Comparison of ENCODE assay signal across 12 cellular contexts in the genomic region with DNA sequence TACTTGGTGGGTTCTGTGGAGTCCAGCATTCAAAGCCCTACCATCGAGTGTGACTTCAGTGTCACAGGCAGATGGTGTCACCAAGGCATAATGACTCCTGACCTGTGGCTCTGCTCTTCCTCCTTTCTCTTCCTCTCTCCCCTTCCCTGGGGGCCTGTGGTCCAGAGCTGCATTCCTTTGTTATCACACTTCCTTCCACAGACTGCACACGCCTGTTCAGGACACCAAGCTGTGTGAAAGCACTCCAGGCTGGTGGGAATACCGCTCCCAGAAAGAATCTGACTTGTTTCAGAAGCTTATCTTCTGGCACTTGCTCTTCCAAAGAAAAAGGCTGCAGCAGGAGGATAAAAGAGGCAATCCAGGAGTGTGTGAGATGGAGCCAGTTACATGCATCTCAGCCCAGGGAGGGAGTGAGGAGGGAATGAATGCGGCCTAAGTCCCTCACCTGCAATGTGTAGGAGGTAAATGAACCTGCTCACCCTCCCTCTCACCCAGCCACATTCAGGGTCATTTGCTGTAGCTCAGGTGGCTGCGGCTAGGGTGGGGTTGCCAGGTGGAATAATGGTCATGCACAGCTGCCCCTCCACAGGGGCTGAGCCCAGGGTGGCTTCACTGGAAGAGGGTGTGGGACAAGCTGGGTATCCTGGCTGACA.
DNase-seq lines count a peak whose midpoint lies in the region; ATAC-seq, FAIRE-seq and TF ChIP-seq lines count a peak whose summit lies in the region.
"Had no signal": no experiment of that assay in that cellular context is flagged by ENCODE, and none has a peak within 500 bp of the region (broad histone marks: within the 10 kb centered on the region; RNA-seq: fewer than 3 reads in every experiment).

No MANE protein-coding gene starts in this region.

- no peak overlapping the region for H3K9ac ChIP-seq in keratinocyte (ENCODE audit: control insufficient read depth, extremely low read depth, insufficient read depth, low read length)
- H3K9ac ChIP-seq: parathyroid adenoma had no signal

- dilution Hi-C loops in keratinocyte (cut with MboI; ENCODE audit: extremely low pct_ligation_motif_present, low sequenced_read_pairs), result no loop called here

- DNase-seq in Right ventricle myocardium inferior (ENCODE audit: missing footprints), result no peak
- DNase-seq in cardiac septum (ENCODE audit: low spot score), result no peak
- no peak for DNase-seq in chondrocyte (ENCODE audit: low spot score)
- no peak for DNase-seq in keratinocyte (ENCODE audit: low read depth, low spot score)
- DNase-seq in urothelium cell line (ENCODE audit: low spot score), result peak; percentile 31
- no peak for DNase-seq in GM23338 (ENCODE audit: low spot score)
- DNase-seq in DMS79 (lab: John Stamatoyannopoulos, UW), result no peak
- no peak for DNase-seq in CD14-positive monocyte (ENCODE audit: low spot score)
- DNase-seq: NCI-H2029 had no signal

- peak; percentile 60 for ATAC-seq in Right ventricle myocardium inferior
- no peak for ATAC-seq in GM23338

- H3K4me2 ChIP-seq in keratinocyte (ENCODE audit: control insufficient read depth, extremely low read depth, insufficient read depth, low read depth, low read length) (peak overlapping the region; percentile 9), GM23338 (no peak overlapping the region)

- H3K27me3 Mint-ChIP-seq in chondrocyte (ENCODE audit: low read depth), result no peaks in the 10 kb centered on the region
- peaks cover 7% of the 10 kb centered on the region for H3K27me3 Mint-ChIP-seq in GM23338 (ENCODE audit: insufficient read depth, low read depth, poor library complexity)
- H3K27me3 Mint-ChIP-seq in CD14-positive monocyte (ENCODE audit: low read depth in 3 of 3), result peaks cover 0 to 2% (median 2%) of the 10 kb centered on the region in 3 donors

- no peaks in the 10 kb centered on the region for H3K9me1 ChIP-seq in keratinocyte (ENCODE audit: control insufficient read depth, extremely low read depth, insufficient read depth, low read length)

- H3F3A ChIP-seq in GM23338 (replicated peaks; ENCODE audit: low read depth), result no peaks in the 10 kb centered on the region

- H3K9me3 Mint-ChIP-seq in chondrocyte (ENCODE audit: low read depth), result no peaks in the 10 kb centered on the region
- H3K9me3 Mint-ChIP-seq in GM23338, result no peaks in the 10 kb centered on the region
- H3K9me3 Mint-ChIP-seq in CD14-positive monocyte, result no peaks in the 10 kb centered on the region

- no peak for TF ChIP-seq CTCF in chondrocyte (IDR thresholded peaks at IDR 0.05)
- TF ChIP-seq CTCF in keratinocyte (optimal IDR thresholded peaks at IDR 0.05 in 1 of 3, IDR thresholded peaks at IDR 0.05 in 1 of 3, conservative IDR thresholded peaks at IDR 0.05 in 1 of 3; ENCODE audit: extremely low read depth in 1 of 3, insufficient read depth in 2 of 3, low read length in 3 of 3), result no peak
- TF ChIP-seq CTCF in GM23338 (conservative IDR thresholded peaks at IDR 0.05; ENCODE audit: low read depth in 2 of 2), result no peak
- no peak for TF ChIP-seq CTCF in CD14-positive monocyte (IDR thresholded peaks at IDR 0.05)

- H4K20me1 ChIP-seq in keratinocyte (ENCODE audit: control insufficient read depth, extremely low read depth, insufficient read depth, low read length) (no peaks in the 10 kb centered on the region), GM23338 (replicated peaks; ENCODE audit: insufficient read depth) (no peaks in the 10 kb centered on the region)

- H3K4me3 ChIP-seq in keratinocyte (ENCODE audit: control insufficient read depth in 2 of 3, extremely low read depth in 1 of 3, insufficient read depth in 2 of 3, low read depth in 1 of 3, low read length in 3 of 3) (no peak overlapping the region), GM23338 (no peak overlapping the region)
- H3K4me3 ChIP-seq: adrenal gland had no signal

- H3K27ac Mint-ChIP-seq in chondrocyte (ENCODE audit: unreplicated experiment) (peak overlapping the region; percentile 77), GM23338 (no peak overlapping the region), CD14-positive monocyte (no peak overlapping the region)

- intact Hi-C loops in Right ventricle myocardium inferior (cut with DNase I), result loop anchor here (5.0 kb wide), 1 partner anchor 210 kb away; no protein-coding TSS in a partner anchor
- intact Hi-C loops in cardiac septum (cut with DNase I), result no loop called here
- intact Hi-C loops in CD14-positive monocyte (cut with micrococcal nuclease), result no loop called here

- H2AFZ ChIP-seq in keratinocyte (ENCODE audit: control insufficient read depth, low read length) (no peak overlapping the region), GM23338 (no peak overlapping the region)
- H2AFZ ChIP-seq: parathyroid adenoma had no signal

- FAIRE-seq in keratinocyte (lab: Jason Lieb, UNC), result peak; percentile 75
- FAIRE-seq in urothelium cell line (lab: Jason Lieb, UNC), result no peak
- FAIRE-seq: islet of Langerhans had no signal

- H3K36me3 ChIP-seq in keratinocyte (ENCODE audit: control insufficient read depth in 2 of 2, extremely low read depth in 1 of 2, insufficient read depth in 2 of 2, low read length in 2 of 2), result no peaks in the 10 kb centered on the region
- no peaks in the 10 kb centered on the region for H3K36me3 ChIP-seq in GM23338 (ENCODE audit: insufficient read depth)
- H3K36me3 ChIP-seq: adrenal gland had no signal

- H3K4me1 ChIP-seq in keratinocyte (ENCODE audit: control insufficient read depth, extremely low read depth, insufficient read depth, low read length) (peaks cover 20% of the 10 kb centered on the region), GM23338 (ENCODE audit: insufficient read depth) (peaks cover 7% of the 10 kb centered on the region)
- H3K4me1 ChIP-seq: adrenal gland, parathyroid adenoma had no signal

- no peaks in the 10 kb centered on the region for H3K79me2 ChIP-seq in keratinocyte (ENCODE audit: control insufficient read depth, insufficient read depth, low read length)
- no peaks in the 10 kb centered on the region for H3K79me2 ChIP-seq in GM23338 (replicated peaks; ENCODE audit: insufficient read depth)
- H3K79me2 ChIP-seq: parathyroid adenoma had no signal

- H3K27ac ChIP-seq in keratinocyte (ENCODE audit: control insufficient read depth, insufficient read depth, low read length) (no peak overlapping the region), GM23338 (ENCODE audit: low read depth) (no peak overlapping the region)
- H3K27ac ChIP-seq: parathyroid adenoma had no signal

- no peaks in the 10 kb centered on the region for H3K27me3 ChIP-seq in keratinocyte (ENCODE audit: control insufficient read depth, extremely low read depth, insufficient read depth, low read length)
- H3K27me3 ChIP-seq in GM23338 (ENCODE audit: insufficient read depth), result no peaks in the 10 kb centered on the region
- H3K27me3 ChIP-seq: adrenal gland had no signal

- H3K4me3 Mint-ChIP-seq in chondrocyte (ENCODE audit: unreplicated experiment), result no peak overlapping the region
- no peak overlapping the region for H3K4me3 Mint-ChIP-seq in GM23338
- no peak overlapping the region for H3K4me3 Mint-ChIP-seq in CD14-positive monocyte

- H3K9me3 ChIP-seq in keratinocyte (ENCODE audit: control insufficient read depth, low read depth, low read length), result no peaks in the 10 kb centered on the region
- H3K9me3 ChIP-seq: adrenal gland had no signal

- H3K4me1 Mint-ChIP-seq in chondrocyte (ENCODE audit: low read depth) (peaks cover 30% of the 10 kb centered on the region), GM23338 (peaks cover 13% of the 10 kb centered on the region), CD14-positive monocyte (no peaks in the 10 kb centered on the region)

- peaks cover 7% of the 10 kb centered on the region; the same call in 1 of the 2 replicates for H3K9me2 ChIP-seq in GM23338 (ENCODE audit: insufficient read depth)

- H3K36me3 Mint-ChIP-seq in chondrocyte (ENCODE audit: low read depth) (peaks cover 6% of the 10 kb centered on the region), GM23338 (ENCODE audit: low read depth) (no peaks in the 10 kb centered on the region), CD14-positive monocyte (no peaks in the 10 kb centered on the region)

TF ChIP-seq in GM23338, 12 proteins besides CTCF, POLR2A, EP300 and RAD21 (continues in another document):
- TF ChIP-seq ZNF331 (CRISPR knock-in tag; IDR thresholded peaks at IDR 0.05; ENCODE audit: low read depth) (no peak), NANOG (IDR thresholded peaks at IDR 0.05; ENCODE audit: borderline replicate concordance) (no peak), CREB1 (CRISPR knock-in tag; IDR thresholded peaks at IDR 0.05; ENCODE audit: low read depth) (no peak)
- TF ChIP-seq, protein P1, sequence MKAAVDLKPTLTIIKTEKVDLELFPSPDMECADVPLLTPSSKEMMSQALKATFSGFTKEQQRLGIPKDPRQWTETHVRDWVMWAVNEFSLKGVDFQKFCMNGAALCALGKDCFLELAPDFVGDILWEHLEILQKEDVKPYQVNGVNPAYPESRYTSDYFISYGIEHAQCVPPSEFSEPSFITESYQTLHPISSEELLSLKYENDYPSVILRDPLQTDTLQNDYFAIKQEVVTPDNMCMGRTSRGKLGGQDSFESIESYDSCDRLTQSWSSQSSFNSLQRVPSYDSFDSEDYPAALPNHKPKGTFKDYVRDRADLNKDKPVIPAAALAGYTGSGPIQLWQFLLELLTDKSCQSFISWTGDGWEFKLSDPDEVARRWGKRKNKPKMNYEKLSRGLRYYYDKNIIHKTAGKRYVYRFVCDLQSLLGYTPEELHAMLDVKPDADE (IDR thresholded peaks at IDR 0.05), result no peak
- TF ChIP-seq, protein P2, sequence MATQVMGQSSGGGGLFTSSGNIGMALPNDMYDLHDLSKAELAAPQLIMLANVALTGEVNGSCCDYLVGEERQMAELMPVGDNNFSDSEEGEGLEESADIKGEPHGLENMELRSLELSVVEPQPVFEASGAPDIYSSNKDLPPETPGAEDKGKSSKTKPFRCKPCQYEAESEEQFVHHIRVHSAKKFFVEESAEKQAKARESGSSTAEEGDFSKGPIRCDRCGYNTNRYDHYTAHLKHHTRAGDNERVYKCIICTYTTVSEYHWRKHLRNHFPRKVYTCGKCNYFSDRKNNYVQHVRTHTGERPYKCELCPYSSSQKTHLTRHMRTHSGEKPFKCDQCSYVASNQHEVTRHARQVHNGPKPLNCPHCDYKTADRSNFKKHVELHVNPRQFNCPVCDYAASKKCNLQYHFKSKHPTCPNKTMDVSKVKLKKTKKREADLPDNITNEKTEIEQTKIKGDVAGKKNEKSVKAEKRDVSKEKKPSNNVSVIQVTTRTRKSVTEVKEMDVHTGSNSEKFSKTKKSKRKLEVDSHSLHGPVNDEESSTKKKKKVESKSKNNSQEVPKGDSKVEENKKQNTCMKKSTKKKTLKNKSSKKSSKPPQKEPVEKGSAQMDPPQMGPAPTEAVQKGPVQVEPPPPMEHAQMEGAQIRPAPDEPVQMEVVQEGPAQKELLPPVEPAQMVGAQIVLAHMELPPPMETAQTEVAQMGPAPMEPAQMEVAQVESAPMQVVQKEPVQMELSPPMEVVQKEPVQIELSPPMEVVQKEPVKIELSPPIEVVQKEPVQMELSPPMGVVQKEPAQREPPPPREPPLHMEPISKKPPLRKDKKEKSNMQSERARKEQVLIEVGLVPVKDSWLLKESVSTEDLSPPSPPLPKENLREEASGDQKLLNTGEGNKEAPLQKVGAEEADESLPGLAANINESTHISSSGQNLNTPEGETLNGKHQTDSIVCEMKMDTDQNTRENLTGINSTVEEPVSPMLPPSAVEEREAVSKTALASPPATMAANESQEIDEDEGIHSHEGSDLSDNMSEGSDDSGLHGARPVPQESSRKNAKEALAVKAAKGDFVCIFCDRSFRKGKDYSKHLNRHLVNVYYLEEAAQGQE (IDR thresholded peaks at IDR 0.05; ENCODE audit: unreplicated experiment), result no peak
